In the genomic region with DNA sequence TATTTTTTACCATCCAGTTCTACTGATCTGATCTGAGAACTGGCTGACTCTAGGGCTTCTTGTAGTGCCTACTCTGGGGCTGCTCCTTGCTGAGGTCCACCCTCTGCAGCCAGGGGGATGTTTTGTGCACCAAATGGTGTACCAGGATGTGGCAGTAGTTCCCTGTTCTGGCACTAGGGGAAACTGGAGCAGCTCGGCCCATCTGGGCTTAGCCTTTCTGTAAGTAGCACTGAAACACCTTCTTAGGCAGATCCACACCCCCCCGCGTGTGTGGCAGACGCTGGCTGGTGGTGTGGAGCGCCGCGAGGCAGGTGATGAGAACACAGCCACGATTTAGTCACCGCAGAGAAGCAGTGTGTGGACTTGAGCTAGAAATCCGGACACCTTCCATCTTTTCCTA, we compare ENCODE assay signal across 7 cellular contexts. TPM values are rescaled to one million over a fixed set of nuclear protein-coding genes. Genes with fewer than 3 reads are reported as not detected.
DNase-seq lines count a peak whose midpoint lies in the region; ATAC-seq, FAIRE-seq and TF ChIP-seq lines count a peak whose summit lies in the region.

No MANE protein-coding gene starts in this region.

- 49 to 69% methylated on average over 10 of the region's 10 CpGs for WGBS in heart right ventricle, 2 donors
- WGBS in small intestine, 3 donors = 67 to 71% (median 68%) methylated on average over 10 of the region's 10 CpGs

- TF ChIP-seq CTCF in WI38 (IDR thresholded peaks at IDR 0.05; ENCODE audit: low read depth, low read length) (peak; percentile 61), heart right ventricle (IDR thresholded peaks at IDR 0.05) (peak in 6 of 9 donors; percentile 23 to 46 (median 36))

- peaks cover 3% of the 10 kb centered on the region; the same call in 1 of the 2 replicates for H3K79me2 ChIP-seq in Karpas-422 (ENCODE audit: low read length)

- H3K9me3 ChIP-seq in Karpas-422 (ENCODE audit: low read length) (no peaks in the 10 kb centered on the region), heart right ventricle (no peaks in the 10 kb centered on the region), stomach smooth muscle (ENCODE audit: control insufficient read depth in 2 of 2, low read length in 2 of 2) (no peaks in the 10 kb centered on the region), small intestine (ENCODE audit: control insufficient read depth, low read depth) (no peaks in the 10 kb centered on the region)

- H3K27me3 ChIP-seq in Karpas-422 (ENCODE audit: low read length) (no peaks in the 10 kb centered on the region), heart right ventricle (no peaks in the 10 kb centered on the region), stomach smooth muscle (ENCODE audit: control insufficient read depth in 1 of 2, insufficient read depth in 2 of 2, low read length in 2 of 2) (no peaks in the 10 kb centered on the region), small intestine (ENCODE audit: control insufficient read depth in 2 of 2, insufficient read depth in 2 of 2, low read length in 2 of 2) (no peaks in the 10 kb centered on the region)

- no peak overlapping the region for H3K27ac ChIP-seq in Karpas-422 (ENCODE audit: low read length)
- peak overlapping the region in 1 of 10 donors; percentile 9 for H3K27ac ChIP-seq in heart right ventricle
- H3K27ac ChIP-seq in stomach smooth muscle (ENCODE audit: low read length) = peak overlapping the region; percentile 31
- no peak overlapping the region for H3K27ac ChIP-seq in small intestine (ENCODE audit: low read depth in 1 of 2, low read length in 1 of 2)

- H3K9me2 ChIP-seq in Karpas-422 (replicated peaks; ENCODE audit: insufficient read depth, low read length) = no peaks in the 10 kb centered on the region

- peak in 7 of 8 donors; percentile 37 to 57 (median 48) for ATAC-seq in heart right ventricle

- H2AFZ ChIP-seq in Karpas-422 (ENCODE audit: low read length) = no peak overlapping the region

- no peak overlapping the region for H3K4me2 ChIP-seq in Karpas-422 (ENCODE audit: low read depth, low read length, poor library complexity, severe bottlenecking)

- no peaks in the 10 kb centered on the region for H3K36me3 ChIP-seq in Karpas-422 (ENCODE audit: insufficient read depth, low read length)
- H3K36me3 ChIP-seq in heart right ventricle = peaks cover 0 to 3% (median 0%) of the 10 kb centered on the region in 9 donors
- H3K36me3 ChIP-seq in stomach smooth muscle (ENCODE audit: control insufficient read depth in 2 of 2, insufficient read depth in 2 of 2, low read length in 2 of 2) = peaks cover 0 to 5% of the 10 kb centered on the region in 2 donors
- no peaks in the 10 kb centered on the region for H3K36me3 ChIP-seq in small intestine (ENCODE audit: control insufficient read depth in 2 of 2, insufficient read depth in 2 of 2, low read length in 2 of 2)

- no peak for FAIRE-seq in small intestine (lab: Jason Lieb, UNC)

- H3K4me3 ChIP-seq in Karpas-422 (ENCODE audit: low read length) = no peak overlapping the region
- H3K4me3 ChIP-seq in WI38 (ENCODE audit: low read depth, low read length) = no peak overlapping the region
- no peak overlapping the region for H3K4me3 ChIP-seq in heart right ventricle
- H3K4me3 ChIP-seq in stomach smooth muscle (ENCODE audit: low read length in 2 of 2) = peak overlapping the region in 1 of 2 donors; percentile 50
- no peak overlapping the region for H3K4me3 ChIP-seq in small intestine (ENCODE audit: low read depth in 1 of 2, low read length in 2 of 2)

- no peaks in the 10 kb centered on the region for H4K20me1 ChIP-seq in Karpas-422 (ENCODE audit: insufficient read depth, low read depth, low read length)

- DNase-seq in EH (ENCODE audit: low read depth) (peak; percentile 40), Karpas-422 (peak; percentile 79), heart right ventricle (no peak), small intestine (no peak)
- DNase-seq in effector CD4-positive, alpha-beta T cell = no peak

- H3K4me1 ChIP-seq in Karpas-422 (ENCODE audit: low read length) (peaks cover 10% of the 10 kb centered on the region), heart right ventricle (peaks cover 0 to 19% (median 3%) of the 10 kb centered on the region in 9 donors), stomach smooth muscle (ENCODE audit: control insufficient read depth, insufficient read depth, low read length) (peaks cover 8% of the 10 kb centered on the region), small intestine (ENCODE audit: control insufficient read depth in 2 of 2, insufficient read depth in 1 of 2, low read depth in 1 of 2, low read length in 1 of 2) (no peaks in the 10 kb centered on the region)

- intact Hi-C loops in heart right ventricle (cut with DNase I) = no loop called here

- H3K9ac ChIP-seq in Karpas-422 (ENCODE audit: low read length) (no peak overlapping the region), stomach smooth muscle (ENCODE audit: low read length in 2 of 2) (peak overlapping the region in 1 of 2 donors; percentile 9)

RNA-seq across cellular contexts. Expression of gene DUSP14, which starts 17.0 kb away (rescaled TPM):
- total RNA-seq in Karpas-422 (2014; rRNA removed; shearing (Covaris generic); ENCODE audit: low replicate concordance) = 12.2 and 17.8 TPM in 2 replicates
- total RNA-seq in heart right ventricle = 10 to 100 TPM; 12.6 to 21.7 (median 18.5) TPM
- polyA plus RNA-seq in heart right ventricle (10 to 100 TPM in 1 of 2 donors, 1 to 10 TPM in 1; 6.0 to 18.8 TPM), small intestine (1 to 10 TPM; 1.6 to 4.2 (median 2.2) TPM)

Comparison
In these comparisons a context has a peak if more than half of its experiments do, and no peak if none do; other contexts are left out.
1. DNase-seq: peak in EH (single experiment) and Karpas-422 (single experiment); none in heart right ventricle (0 of 2), small intestine (single experiment) and effector CD4-positive, alpha-beta T cell (single experiment).